Comparison of ENCODE assay signal across 9 cellular contexts in the genomic region with DNA sequence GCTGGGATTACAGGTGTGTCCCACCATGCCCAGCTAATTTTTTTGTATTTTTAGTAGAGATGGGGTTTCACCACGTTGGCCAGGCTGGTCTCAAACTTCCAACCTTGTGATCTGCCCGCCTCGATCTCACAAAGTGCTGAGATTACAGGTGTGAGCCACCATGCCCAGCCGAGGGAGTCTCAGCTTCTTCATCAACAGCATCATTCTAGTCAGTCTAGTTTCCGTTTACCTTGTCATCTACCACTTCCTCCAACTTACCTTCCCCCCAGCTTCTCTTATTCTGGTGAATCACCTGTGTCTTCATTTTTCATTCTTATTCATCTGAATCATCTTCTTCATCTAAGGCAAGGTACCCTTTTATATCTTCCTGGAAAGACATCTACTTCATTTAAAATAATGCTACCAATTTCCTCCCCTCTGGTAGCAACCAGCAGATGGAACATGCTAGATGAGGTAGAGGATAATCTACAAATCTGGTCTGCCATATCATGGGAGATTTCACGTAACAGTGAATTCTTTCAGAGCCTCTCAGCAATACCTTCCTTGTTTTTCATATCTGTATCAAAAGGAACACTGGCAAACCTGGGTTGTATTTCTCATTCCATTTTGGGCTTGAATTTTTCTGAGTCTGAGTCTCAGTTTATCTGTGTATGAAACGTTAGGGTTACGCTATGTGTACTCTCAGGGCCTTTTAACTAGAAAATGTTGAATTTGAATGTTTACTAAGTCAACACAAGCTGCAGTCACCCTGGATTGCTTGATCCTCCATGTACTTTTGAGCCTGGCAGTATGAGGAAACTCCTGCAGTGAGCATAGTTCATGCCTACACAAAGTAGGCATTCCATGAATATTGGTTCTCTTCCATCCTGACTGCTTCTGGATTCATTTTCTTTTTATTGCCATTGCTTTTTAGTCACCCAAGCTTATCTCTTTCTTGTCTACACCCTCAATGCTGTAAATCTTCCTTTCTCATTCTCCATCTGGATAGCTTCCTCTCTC. TPM values are rescaled to one million over a fixed set of nuclear protein-coding genes. Genes with fewer than 3 reads are reported as not detected.
DNase-seq lines count a peak whose midpoint lies in the region; TF ChIP-seq lines count a peak whose summit lies in the region.
"Had no signal": no experiment of that assay in that cellular context is flagged by ENCODE, and none has a peak within 500 bp of the region (broad histone marks: within the 10 kb centered on the region; RNA-seq: fewer than 3 reads in every experiment).

No MANE protein-coding gene starts in this region.

- peak; percentile 66 for DNase-seq in DMS53 (lab: John Stamatoyannopoulos, UW)
- DNase-seq in activated CD4-positive, alpha-beta memory T cell treated with anti-CD3 and anti-CD28 coated beads, Interleukin-2, amount 10 ng/mL, durations not matched to agents 7 days and 5 days, result peak; percentile 47
- DNase-seq in coronary artery (ENCODE audit: low spot score), result no peak
- DNase-seq in stimulated activated CD4-positive, alpha-beta T cell treated with anti-CD3 and anti-CD28 coated beads, Interleukin-1b, Interleukin-23, amount 100 ng/mL, for 48 hours, result peak; percentile 75
- DNase-seq in SW 1271 (lab: John Stamatoyannopoulos, UW), result no peak
- no peak for DNase-seq in KG1 (lab: John Stamatoyannopoulos, UW)
- DNase-seq in NCI-H524 treated with DMSO at 0.1 percent for 48 hours (lab: John Stamatoyannopoulos, UW), result no peak
- no peak for DNase-seq in RKO (ENCODE audit: low spot score)
- DNase-seq: NCI-H1436 had no signal

- H3K9me3 Mint-ChIP-seq in activated CD4-positive, alpha-beta memory T cell treated with anti-CD3 and anti-CD28 coated beads, Interleukin-2, amount 10 ng/mL, durations not matched to agents 7 days and 5 days, result no peaks in the 10 kb centered on the region

- no peak for TF ChIP-seq CTCF in coronary artery (IDR thresholded peaks at IDR 0.05)

- POLR2A ChIA-PET in activated CD4-positive, alpha-beta memory T cell treated with anti-CD3 and anti-CD28 coated beads, Interleukin-2, amount 10 ng/mL, durations not matched to agents 7 days and 5 days (lab: Charles Lee), result interaction anchor here (0.6 to 1.5 kb wide), 6 partner anchors 15 to 559 kb away, joined by 3 to 6 read pairs (median 3); a partner anchor contains a TSS

- no peaks in the 10 kb centered on the region for H3K27me3 Mint-ChIP-seq in activated CD4-positive, alpha-beta memory T cell treated with anti-CD3 and anti-CD28 coated beads, Interleukin-2, amount 10 ng/mL, durations not matched to agents 7 days and 5 days

- H3K4me3 ChIP-seq in coronary artery, result no peak overlapping the region

- CTCF ChIA-PET in activated CD4-positive, alpha-beta memory T cell treated with anti-CD3 and anti-CD28 coated beads, Interleukin-2, amount 10 ng/mL, durations not matched to agents 7 days and 5 days (lab: Charles Lee), result interaction anchor here (1.2 to 1.3 kb wide), 3 partner anchors 16 to 431 kb away, joined by 3 to 10 read pairs (median 3); a partner anchor contains a TSS

- H3K4me1 Mint-ChIP-seq in activated CD4-positive, alpha-beta memory T cell treated with anti-CD3 and anti-CD28 coated beads, Interleukin-2, amount 10 ng/mL, durations not matched to agents 7 days and 5 days, result peaks cover 53% of the 10 kb centered on the region

- H3K4me3 Mint-ChIP-seq in activated CD4-positive, alpha-beta memory T cell treated with anti-CD3 and anti-CD28 coated beads, Interleukin-2, amount 10 ng/mL, durations not matched to agents 7 days and 5 days, result no peak overlapping the region

- peak overlapping the region; percentile 69 for H3K27ac Mint-ChIP-seq in activated CD4-positive, alpha-beta memory T cell treated with anti-CD3 and anti-CD28 coated beads, Interleukin-2, amount 10 ng/mL, durations not matched to agents 7 days and 5 days

- peak overlapping the region; percentile 49 to 81 for H3K27ac ChIP-seq in coronary artery

- peaks cover 24% of the 10 kb centered on the region for H3K36me3 Mint-ChIP-seq in activated CD4-positive, alpha-beta memory T cell treated with anti-CD3 and anti-CD28 coated beads, Interleukin-2, amount 10 ng/mL, durations not matched to agents 7 days and 5 days (ENCODE audit: low read depth)

RNA-seq across cellular contexts. Expression of a gene that starts 16.8 kb away (rescaled TPM):
- total RNA-seq in activated CD4-positive, alpha-beta memory T cell treated with anti-CD3 and anti-CD28 coated beads, Interleukin-2, amount 10 ng/mL, durations not matched to agents 7 days and 5 days, result 10 to 100 TPM; 51.4 to 52.4 TPM

Comparison
In these comparisons a context has a peak if more than half of its experiments do, and no peak if none do; other contexts are left out.
1. DNase-seq: peak in DMS53 (single experiment), activated CD4-positive, alpha-beta memory T cell treated with anti-CD3 and anti-CD28 coated beads, Interleukin-2, amount 10 ng/mL, durations not matched to agents 7 days and 5 days (single experiment) and stimulated activated CD4-positive, alpha-beta T cell treated with anti-CD3 and anti-CD28 coated beads, Interleukin-1b, Interleukin-23, amount 100 ng/mL, for 48 hours (single experiment); none in coronary artery (single experiment), SW 1271 (0 of 2), KG1 (single experiment), NCI-H524 treated with DMSO at 0.1 percent for 48 hours (single experiment) and RKO (single experiment).